In the genomic region with DNA sequence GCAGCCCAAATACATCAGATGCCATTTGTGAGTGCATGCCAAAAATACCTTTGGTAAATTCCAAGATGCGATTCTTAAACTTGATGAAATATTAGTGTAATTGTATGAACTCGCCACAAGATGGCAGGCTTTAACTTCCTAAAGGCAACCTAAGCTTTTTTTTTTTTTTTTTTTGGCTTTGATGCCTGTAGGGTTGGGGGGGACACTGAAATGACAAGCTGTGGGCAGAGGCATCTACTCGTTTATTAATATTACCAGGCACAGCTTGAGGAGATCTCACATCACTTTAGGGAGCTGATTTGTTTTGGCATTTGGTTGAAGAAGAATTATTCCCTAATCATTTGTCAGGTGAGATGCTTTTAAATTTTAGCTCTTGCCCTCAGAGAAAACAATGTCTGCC, we compare ENCODE assay signal across 8 cellular contexts.
DNase-seq lines count a peak whose midpoint lies in the region; ATAC-seq and TF ChIP-seq lines count a peak whose summit lies in the region.

No MANE protein-coding gene starts in this region.

- H3K23ac ChIP-seq in mesendoderm (ENCODE audit: low read length): no peak overlapping the region

- DNase-seq in activated T-cell treated with anti-CD3 and anti-CD28 coated beads for 1 hour (ENCODE audit: low read depth) (peak; percentile 1), NT2/D1 (ENCODE audit: low read depth, low spot score) (peak; percentile 47), choroid plexus epithelial cell (ENCODE audit: low read depth) (peak; percentile 88), mesendoderm (peak; percentile 75)
- no peak for DNase-seq in activated T-cell treated with anti-CD3 and anti-CD28 coated beads, Interleukin-2, amount 50 U/mL, for 48 hours
- no peak for DNase-seq in activated CD8-positive, alpha-beta memory T cell treated with anti-CD3 and anti-CD28 coated beads, Interleukin-2, amount 10 ng/mL, durations not matched to agents 7 days and 5 days

- peak; percentile 59 for TF ChIP-seq CTCF in choroid plexus epithelial cell (conservative IDR thresholded peaks at IDR 0.05; ENCODE audit: low read depth, low read length)

- no peak overlapping the region for H3K27ac ChIP-seq in HUES6 (ENCODE audit: low read depth, low read length)
- no peak overlapping the region for H3K27ac ChIP-seq in mesendoderm (ENCODE audit: low read depth, low read length)

- H3K56ac ChIP-seq in mesendoderm (ENCODE audit: low read length): no peak overlapping the region

- no peak overlapping the region for H4K5ac ChIP-seq in mesendoderm (ENCODE audit: low read length)

- no peak for ATAC-seq in activated CD8-positive, alpha-beta memory T cell treated with anti-CD3 and anti-CD28 coated beads, Interleukin-2, amount 10 ng/mL, durations not matched to agents 7 days and 5 days
- ATAC-seq in HG03439 (IDR thresholded peaks at IDR 0.05; ENCODE audit: unreplicated experiment): no peak

- H2BK15ac ChIP-seq in mesendoderm (replicated peaks; ENCODE audit: low read depth): no peak overlapping the region

- H2BK120ac ChIP-seq in mesendoderm (ENCODE audit: low read depth, low read length): no peak overlapping the region

- H3K36me3 ChIP-seq in HUES6 (ENCODE audit: control insufficient read depth, insufficient read depth, low read length): no peaks in the 10 kb centered on the region
- H3K36me3 ChIP-seq in NT2/D1 (ENCODE audit: insufficient read depth, insufficient read length, low read length): no peaks in the 10 kb centered on the region
- H3K36me3 ChIP-seq in mesendoderm (ENCODE audit: control insufficient read depth, insufficient read depth, low read length): no peaks in the 10 kb centered on the region

- H3K9ac ChIP-seq in HUES6 (ENCODE audit: low read length) (no peak overlapping the region), NT2/D1 (ENCODE audit: insufficient read length, low read depth) (no peak overlapping the region), mesendoderm (ENCODE audit: low read length) (no peak overlapping the region)

- no peaks in the 10 kb centered on the region for H3K36me3 Mint-ChIP-seq in activated CD8-positive, alpha-beta memory T cell treated with anti-CD3 and anti-CD28 coated beads, Interleukin-2, amount 10 ng/mL, durations not matched to agents 7 days and 5 days

- no peaks in the 10 kb centered on the region for H3K9me3 Mint-ChIP-seq in activated CD8-positive, alpha-beta memory T cell treated with anti-CD3 and anti-CD28 coated beads, Interleukin-2, amount 10 ng/mL, durations not matched to agents 7 days and 5 days (ENCODE audit: low read depth)

- no peak overlapping the region for H2BK5ac ChIP-seq in mesendoderm (ENCODE audit: low read length)

- no peak overlapping the region for H4K8ac ChIP-seq in mesendoderm (ENCODE audit: low read depth, low read length)

- H3K4me1 ChIP-seq in HUES6 (ENCODE audit: control insufficient read depth, insufficient read depth, low read length): peaks cover 11% of the 10 kb centered on the region
- no peaks in the 10 kb centered on the region for H3K4me1 ChIP-seq in NT2/D1 (ENCODE audit: insufficient read depth, insufficient read length)
- no peaks in the 10 kb centered on the region for H3K4me1 ChIP-seq in mesendoderm (ENCODE audit: control insufficient read depth, low read depth, low read length)

- no peak overlapping the region for H3K18ac ChIP-seq in mesendoderm (ENCODE audit: low read length)

- H3K27ac Mint-ChIP-seq in activated CD8-positive, alpha-beta memory T cell treated with anti-CD3 and anti-CD28 coated beads, Interleukin-2, amount 10 ng/mL, durations not matched to agents 7 days and 5 days: no peak overlapping the region

- H3K27me3 Mint-ChIP-seq in activated CD8-positive, alpha-beta memory T cell treated with anti-CD3 and anti-CD28 coated beads, Interleukin-2, amount 10 ng/mL, durations not matched to agents 7 days and 5 days: peaks cover 13% of the 10 kb centered on the region

- H3K27me3 ChIP-seq in HUES6 (ENCODE audit: control insufficient read depth, insufficient read depth, low read length) (no peaks in the 10 kb centered on the region), NT2/D1 (ENCODE audit: insufficient read depth, insufficient read length) (peaks cover 4% of the 10 kb centered on the region), mesendoderm (ENCODE audit: insufficient read depth, low read length, poor library complexity) (no peaks in the 10 kb centered on the region)

- H3K4me3 ChIP-seq in HUES6 (ENCODE audit: low read depth, low read length) (0 out of 2 replicates have a peak overlapping the region, but pooled peaks have one; percentile 9), NT2/D1 (ENCODE audit: insufficient read length, low read depth) (no peak overlapping the region), choroid plexus epithelial cell (ENCODE audit: low read depth, low read length) (no peak overlapping the region), mesendoderm (ENCODE audit: low read length) (no peak overlapping the region)

- H3K4me2 ChIP-seq in mesendoderm (ENCODE audit: low read length): no peak overlapping the region

- no CpG with 5 or more reads among the region's 3 CpGs for WGBS in mesendoderm (ENCODE audit: extremely low coverage, insufficient coverage, low lambda C conversion rate)

- H2AK5ac ChIP-seq in mesendoderm (ENCODE audit: low read length): no peak overlapping the region

- H3K79me1 ChIP-seq in mesendoderm (ENCODE audit: low read length): no peaks in the 10 kb centered on the region

- CTCF ChIA-PET in activated CD8-positive, alpha-beta memory T cell treated with anti-CD3 and anti-CD28 coated beads, Interleukin-2, amount 10 ng/mL, durations not matched to agents 7 days and 5 days (lab: Charles Lee): interaction anchor here (0.6 to 5.2 kb wide), 19 partner anchors 8 to 1067 kb away, joined by 3 to 26 read pairs (median 4); a partner anchor contains a TSS

- H3K9me3 ChIP-seq in HUES6 (ENCODE audit: control insufficient read depth, insufficient read depth, low read depth, low read length) (no peaks in the 10 kb centered on the region), NT2/D1 (ENCODE audit: insufficient read depth, low read length) (no peaks in the 10 kb centered on the region)

- H3K4me1 Mint-ChIP-seq in activated CD8-positive, alpha-beta memory T cell treated with anti-CD3 and anti-CD28 coated beads, Interleukin-2, amount 10 ng/mL, durations not matched to agents 7 days and 5 days: no peaks in the 10 kb centered on the region

- no peak overlapping the region for H3K4ac ChIP-seq in mesendoderm (ENCODE audit: low read depth, low read length)

- no peak overlapping the region for H3K4me3 Mint-ChIP-seq in activated CD8-positive, alpha-beta memory T cell treated with anti-CD3 and anti-CD28 coated beads, Interleukin-2, amount 10 ng/mL, durations not matched to agents 7 days and 5 days

- no peaks in the 10 kb centered on the region for H3K79me2 ChIP-seq in mesendoderm (ENCODE audit: control insufficient read depth, insufficient read depth, low read length)

Comparison
In these comparisons a context has a peak if more than half of its experiments do, and no peak if none do; other contexts are left out.
1. DNase-seq: peak in activated T-cell treated with anti-CD3 and anti-CD28 coated beads for 1 hour (single experiment), NT2/D1 (single experiment), choroid plexus epithelial cell (single experiment) and mesendoderm (single experiment); none in activated T-cell treated with anti-CD3 and anti-CD28 coated beads, Interleukin-2, amount 50 U/mL, for 48 hours (0 of 2) and activated CD8-positive, alpha-beta memory T cell treated with anti-CD3 and anti-CD28 coated beads, Interleukin-2, amount 10 ng/mL, durations not matched to agents 7 days and 5 days (single experiment).